In genomic region chr20:62437985-62438384, GRCh38 we compare ENCODE assay signal across 20 cellular contexts. TPM values are rescaled to one million over a fixed set of nuclear protein-coding genes. Genes with fewer than 3 reads are reported as not detected.
A peak's percentile ranks its signal among the peaks of the same experiment; 100 is the strongest.
DNase-seq lines count a peak whose midpoint lies in the region; ATAC-seq and TF ChIP-seq lines count a peak whose summit lies in the region.
"Had no signal": no experiment of that assay in that cellular context is flagged by ENCODE, and none has a peak within 500 bp of the region (broad histone marks: within the 10 kb centered on the region; RNA-seq: fewer than 3 reads in every experiment).

No MANE protein-coding gene starts in this region.

- H3K9me3 Mint-ChIP-seq in glutamatergic neuron (ENCODE audit: unreplicated experiment) (peaks cover 4% of the 10 kb centered on the region), type B pancreatic cell (no peaks in the 10 kb centered on the region)
- no peaks in the 10 kb centered on the region for H3K9me3 Mint-ChIP-seq in CD4-positive, alpha-beta T cell
- H3K9me3 Mint-ChIP-seq: memory B cell, neural crest cell had no signal

- no peak overlapping the region for H3K27ac Mint-ChIP-seq in glutamatergic neuron (ENCODE audit: unreplicated experiment)
- H3K27ac Mint-ChIP-seq in type B pancreatic cell, result no peak overlapping the region
- no peak overlapping the region for H3K27ac Mint-ChIP-seq in CD4-positive, alpha-beta T cell
- H3K27ac Mint-ChIP-seq: memory B cell had no signal

- H3K9me3 ChIP-seq in CD4-positive, alpha-beta T cell (ENCODE audit: control insufficient read depth, low read length), result no peaks in the 10 kb centered on the region
- H3K9me3 ChIP-seq: gastrocnemius medialis, tibial nerve had no signal

- CTCF ChIA-PET in CD4-positive, alpha-beta T cell (lab: Charles Lee), result no interaction called here

- no peak overlapping the region for H3K4me3 Mint-ChIP-seq in glutamatergic neuron (ENCODE audit: unreplicated experiment)
- no peak overlapping the region for H3K4me3 Mint-ChIP-seq in type B pancreatic cell
- no peak overlapping the region for H3K4me3 Mint-ChIP-seq in CD4-positive, alpha-beta T cell
- H3K4me3 Mint-ChIP-seq: memory B cell, neural crest cell had no signal

- TF ChIP-seq CTCF in glutamatergic neuron (IDR thresholded peaks at IDR 0.05; ENCODE audit: partially characterized antibody, unreplicated experiment), result peak; percentile 49
- peak; percentile 22 for TF ChIP-seq CTCF in type B pancreatic cell (conservative IDR thresholded peaks at IDR 0.05)
- TF ChIP-seq CTCF in CD4-positive, alpha-beta T cell (IDR thresholded peaks at IDR 0.05), result no peak

- POLR2A ChIA-PET in CD4-positive, alpha-beta T cell (lab: Charles Lee), result no interaction called here

- peaks cover 23% of the 10 kb centered on the region for H3K27me3 ChIP-seq in CD4-positive, alpha-beta T cell (ENCODE audit: control insufficient read depth, insufficient read depth, low read length)

- H3K27me3 Mint-ChIP-seq in glutamatergic neuron (ENCODE audit: unreplicated experiment), result peaks cover 6% of the 10 kb centered on the region
- H3K27me3 Mint-ChIP-seq in type B pancreatic cell, result no peaks in the 10 kb centered on the region
- H3K27me3 Mint-ChIP-seq in CD4-positive, alpha-beta T cell, result peaks cover 27% of the 10 kb centered on the region

- H3K4me1 Mint-ChIP-seq in glutamatergic neuron (ENCODE audit: low read depth, unreplicated experiment) (no peaks in the 10 kb centered on the region), type B pancreatic cell (ENCODE audit: unreplicated experiment) (peaks cover 17% of the 10 kb centered on the region)
- no peaks in the 10 kb centered on the region for H3K4me1 Mint-ChIP-seq in CD4-positive, alpha-beta T cell (ENCODE audit: low read depth)
- H3K4me1 Mint-ChIP-seq: neural crest cell had no signal

- intact Hi-C loops in Right ventricle myocardium inferior (cut with DNase I), result no loop called here
- intact Hi-C loops in cardiac septum (cut with DNase I), result no loop called here
- intact Hi-C loops in CD4-positive, alpha-beta T cell (cut with DNase I, micrococcal nuclease), result no loop called here

- DNase-seq in Right ventricle myocardium inferior (ENCODE audit: missing footprints), result no peak
- DNase-seq in cardiac septum (ENCODE audit: low spot score), result no peak
- peak; percentile 44 for DNase-seq in NCI-H446 treated with DMSO at 0.1 percent for 48 hours (lab: John Stamatoyannopoulos, UW)
- DNase-seq in glutamatergic neuron, result no peak
- DNase-seq in type B pancreatic cell (ENCODE audit: extremely low spot score, unreplicated experiment), result no peak
- no peak for DNase-seq in CD4-positive, alpha-beta T cell
- DNase-seq: aorta; NCI-H526 treated with DMSO at 0.1 percent for 48 hours; stimulated activated CD4-positive, alpha-beta T cell treated with anti-CD3 and anti-CD28 coated beads, Interleukin-4, amount 100 ng/mL, for 1 hour; T-helper 1 cell had no signal

- no peak overlapping the region for H3K27ac ChIP-seq in CD4-positive, alpha-beta T cell (ENCODE audit: low read depth, low read length)
- H3K27ac ChIP-seq: C4-2B, gastrocnemius medialis, tibial nerve had no signal

- ATAC-seq in Right ventricle myocardium inferior, result peak; percentile 29
- no peak for ATAC-seq in GM21423 (IDR thresholded peaks at IDR 0.05; ENCODE audit: unreplicated experiment)
- ATAC-seq in GM21576 (IDR thresholded peaks at IDR 0.05; ENCODE audit: unreplicated experiment), result no peak
- ATAC-seq in CD4-positive, alpha-beta T cell (ENCODE audit: poor library complexity), result no peak
- ATAC-seq: gastrocnemius medialis had no signal

- H3K36me3 Mint-ChIP-seq in glutamatergic neuron (ENCODE audit: unreplicated experiment) (no peaks in the 10 kb centered on the region), type B pancreatic cell (no peaks in the 10 kb centered on the region)
- no peaks in the 10 kb centered on the region for H3K36me3 Mint-ChIP-seq in CD4-positive, alpha-beta T cell (ENCODE audit: low read depth)
- H3K36me3 Mint-ChIP-seq: memory B cell had no signal

RNA-seq across cellular contexts. Expression of gene RBBP8NL, which starts 10.6 kb away (rescaled TPM):
- total RNA-seq in Right ventricle myocardium inferior (not detected), cardiac septum (not detected), glutamatergic neuron (ENCODE audit: unreplicated experiment) (not detected), type B pancreatic cell (ENCODE audit: low replicate concordance) (7.3 and 17.9 TPM in 2 replicates)
- not detected for total RNA-seq in CD4-positive, alpha-beta T cell
- total RNA-seq: aorta, endothelial cell of umbilical vein, gastrocnemius medialis, H4, HT1080, neural crest cell, tibial nerve had no signal

RNA-seq across cellular contexts. Expression of gene CABLES2, which starts 30.9 kb away (rescaled TPM):
- total RNA-seq in Right ventricle myocardium inferior (18.1 TPM), cardiac septum (10.7 TPM), glutamatergic neuron (ENCODE audit: unreplicated experiment) (25.3 TPM), type B pancreatic cell (ENCODE audit: low replicate concordance) (11.7 and 18.4 TPM in 2 replicates)
- total RNA-seq in CD4-positive, alpha-beta T cell, result 1 to 10 TPM; 4.4 TPM

RNA-seq across cellular contexts. Expression of gene GATA5, which starts 37.8 kb away (rescaled TPM):
- 1.7 TPM for total RNA-seq in Right ventricle myocardium inferior
- 1.0 TPM for total RNA-seq in cardiac septum
- total RNA-seq in glutamatergic neuron (ENCODE audit: unreplicated experiment), result 1.3 TPM
- total RNA-seq in type B pancreatic cell (ENCODE audit: low replicate concordance), result 10.8 and 12.8 TPM in 2 replicates
- not detected for total RNA-seq in CD4-positive, alpha-beta T cell
- total RNA-seq: endothelial cell of umbilical vein, gastrocnemius medialis, HT1080, neural crest cell had no signal

RNA-seq across cellular contexts. Expression of gene RPS21, which starts 51.1 kb away (rescaled TPM):
- total RNA-seq in Right ventricle myocardium inferior (782 TPM), cardiac septum (466 TPM), glutamatergic neuron (ENCODE audit: unreplicated experiment) (829 TPM), type B pancreatic cell (ENCODE audit: low replicate concordance) (1,432 and 1,737 TPM in 2 replicates)
- 1,000 to 10,000 TPM; 3,015 to 3,210 TPM for total RNA-seq in CD4-positive, alpha-beta T cell
